ENCODE assay signal across 8 cellular contexts in genomic region chr16:78122774-78123315, GRCh38. TPM values are rescaled to one million over a fixed set of nuclear protein-coding genes. Genes with fewer than 3 reads are reported as not detected.
DNase-seq lines count a peak whose midpoint lies in the region; ATAC-seq and TF ChIP-seq lines count a peak whose summit lies in the region.

No MANE protein-coding gene starts in this region.

- WGBS in mesendoderm (ENCODE audit: extremely low coverage, insufficient coverage, low lambda C conversion rate) = no CpG with 5 or more reads among the region's 4 CpGs

- H2AK5ac ChIP-seq in mesendoderm (ENCODE audit: low read length) = no peak overlapping the region

- no peak overlapping the region for H3K4ac ChIP-seq in mesendoderm (ENCODE audit: low read depth, low read length)

- peak overlapping the region; percentile 28 for H3K4me3 ChIP-seq in endocrine pancreas (ENCODE audit: control insufficient read depth, insufficient read depth, low read length)
- no peak overlapping the region for H3K4me3 ChIP-seq in mesendoderm (ENCODE audit: low read length)

- H3K27me3 ChIP-seq in endocrine pancreas (ENCODE audit: control insufficient read depth, insufficient read depth, low read length) = no peaks in the 10 kb centered on the region
- H3K27me3 ChIP-seq in mesendoderm (ENCODE audit: insufficient read depth, low read length, poor library complexity) = no peaks in the 10 kb centered on the region

- no peak overlapping the region for H2BK120ac ChIP-seq in mesendoderm (ENCODE audit: low read depth, low read length)

- H3K4me1 ChIP-seq in endocrine pancreas (ENCODE audit: control insufficient read depth, insufficient read depth, low read length) (peaks cover 5% of the 10 kb centered on the region), mesendoderm (ENCODE audit: control insufficient read depth, low read depth, low read length) (no peaks in the 10 kb centered on the region)

- CTCF ChIA-PET in HEK293T (lab: Yijun Ruan, JAX) = no interaction called here

- no peak overlapping the region for H3K23ac ChIP-seq in mesendoderm (ENCODE audit: low read length)

- H3K18ac ChIP-seq in mesendoderm (ENCODE audit: low read length) = no peak overlapping the region

- H3K36me3 ChIP-seq in endocrine pancreas (ENCODE audit: control insufficient read depth, insufficient read depth, low read length) (no peaks in the 10 kb centered on the region), mesendoderm (ENCODE audit: control insufficient read depth, insufficient read depth, low read length) (no peaks in the 10 kb centered on the region)

- H3K9me3 Mint-ChIP-seq in stimulated activated naive CD8-positive, alpha-beta T cell treated with anti-CD3 and anti-CD28 coated beads, Interleukin-15, amount 100 ng/mL, for 72 hours = no peaks in the 10 kb centered on the region

- no peak overlapping the region for H4K5ac ChIP-seq in mesendoderm (ENCODE audit: low read length)

- H3K79me2 ChIP-seq in mesendoderm (ENCODE audit: control insufficient read depth, insufficient read depth, low read length) = no peaks in the 10 kb centered on the region

- no peak for DNase-seq in stimulated activated naive CD8-positive, alpha-beta T cell treated with anti-CD3 and anti-CD28 coated beads, Interleukin-15, amount 100 ng/mL, for 72 hours
- DNase-seq in stimulated activated naive CD8-positive, alpha-beta T cell treated with anti-CD3 and anti-CD28 coated beads, Interleukin-15, Interleukin-2, amounts not matched to agents 100 U/mL and 50 U/mL, for 24 hours = no peak
- peak; percentile 41 for DNase-seq in HEK293T (ENCODE audit: extremely low spot score)
- peak; percentile 38 for DNase-seq in NCI-H1048 (lab: John Stamatoyannopoulos, UW)
- DNase-seq in SKM-1 treated with dmso at 0.1 percent for 144 hours (lab: John Stamatoyannopoulos, UW; ENCODE audit: unreplicated experiment) = peak; percentile 58
- DNase-seq in mesendoderm = peak; percentile 59

- no peaks in the 10 kb centered on the region for H3K9me3 ChIP-seq in endocrine pancreas (ENCODE audit: control insufficient read depth, low read length)

- no peaks in the 10 kb centered on the region for H3K79me1 ChIP-seq in mesendoderm (ENCODE audit: low read length)

- H3K4me2 ChIP-seq in mesendoderm (ENCODE audit: low read length) = no peak overlapping the region

- H3K9ac ChIP-seq in endocrine pancreas (ENCODE audit: control insufficient read depth, insufficient read depth, low read length) (no peak overlapping the region), mesendoderm (ENCODE audit: low read length) (no peak overlapping the region)

- no peak overlapping the region for H2BK15ac ChIP-seq in mesendoderm (replicated peaks; ENCODE audit: low read depth)

- peak overlapping the region in 1 of 2 donors; percentile 9 for H3K4me3 Mint-ChIP-seq in stimulated activated naive CD8-positive, alpha-beta T cell treated with anti-CD3 and anti-CD28 coated beads, Interleukin-15, amount 100 ng/mL, for 72 hours

- no peak overlapping the region for H4K8ac ChIP-seq in mesendoderm (ENCODE audit: low read depth, low read length)

- H3K27ac ChIP-seq in mesendoderm (ENCODE audit: low read depth, low read length) = no peak overlapping the region

- H3K4me1 Mint-ChIP-seq in stimulated activated naive CD8-positive, alpha-beta T cell treated with anti-CD3 and anti-CD28 coated beads, Interleukin-15, amount 100 ng/mL, for 72 hours = peaks cover 6% of the 10 kb centered on the region

- POLR2A ChIA-PET in HEK293T (lab: Yijun Ruan, JAX) = no interaction called here

- ATAC-seq in stimulated activated naive CD8-positive, alpha-beta T cell treated with anti-CD3 and anti-CD28 coated beads, Interleukin-15, amount 100 ng/mL, for 72 hours = peak; percentile 67
- no peak for ATAC-seq in stimulated activated naive CD8-positive, alpha-beta T cell treated with anti-CD3 and anti-CD28 coated beads, Interleukin-15, Interleukin-2, amounts not matched to agents 100 U/mL and 50 U/mL, for 24 hours
- no peak for ATAC-seq in HG03045 (IDR thresholded peaks at IDR 0.05; ENCODE audit: unreplicated experiment)

- no peak overlapping the region for H3K27ac Mint-ChIP-seq in stimulated activated naive CD8-positive, alpha-beta T cell treated with anti-CD3 and anti-CD28 coated beads, Interleukin-15, amount 100 ng/mL, for 72 hours

- no peak overlapping the region for H2BK5ac ChIP-seq in mesendoderm (ENCODE audit: low read length)

- H3K56ac ChIP-seq in mesendoderm (ENCODE audit: low read length) = no peak overlapping the region

- no peaks in the 10 kb centered on the region for H3K27me3 Mint-ChIP-seq in stimulated activated naive CD8-positive, alpha-beta T cell treated with anti-CD3 and anti-CD28 coated beads, Interleukin-15, amount 100 ng/mL, for 72 hours

TF ChIP-seq in HEK293T, 16 proteins besides CTCF, POLR2A, EP300 and RAD21:
- TF ChIP-seq TARDBP (IDR thresholded peaks at IDR 0.05) = no peak
- no peak for TF ChIP-seq L3MBTL2 (conservative IDR thresholded peaks at IDR 0.05)
- TF ChIP-seq FOXA1 (IDR thresholded peaks at IDR 0.05) = no peak
- TF ChIP-seq CTBP1 (IDR thresholded peaks at IDR 0.05; ENCODE audit: borderline replicate concordance) = no peak
- no peak for TF ChIP-seq SUZ12 (IDR thresholded peaks at IDR 0.05)
- no peak for TF ChIP-seq BHLHE40 (IDR thresholded peaks at IDR 0.05; ENCODE audit: borderline replicate concordance)
- TF ChIP-seq SP1 (IDR thresholded peaks at IDR 0.05) = no peak

RNA-seq across cellular contexts. Expression of gene WWOX, which starts 23.4 kb away (rescaled TPM):
- polyA plus RNA-seq in mesendoderm (2013, experiment 1 of 2) = 10.8 TPM
- 10.3 TPM for polyA plus RNA-seq in mesendoderm (2013, experiment 2 of 2)

Comparison
In these comparisons a context has a peak if more than half of its experiments do, and no peak if none do; other contexts are left out.
1. DNase-seq: peak in HEK293T (single experiment), NCI-H1048 (single experiment), SKM-1 treated with dmso at 0.1 percent for 144 hours (single experiment) and mesendoderm (single experiment); none in stimulated activated naive CD8-positive, alpha-beta T cell treated with anti-CD3 and anti-CD28 coated beads, Interleukin-15, amount 100 ng/mL, for 72 hours (0 of 2) and stimulated activated naive CD8-positive, alpha-beta T cell treated with anti-CD3 and anti-CD28 coated beads, Interleukin-15, Interleukin-2, amounts not matched to agents 100 U/mL and 50 U/mL, for 24 hours (single experiment).